ENCODE assay signal across 8 cellular contexts in the genomic region with DNA sequence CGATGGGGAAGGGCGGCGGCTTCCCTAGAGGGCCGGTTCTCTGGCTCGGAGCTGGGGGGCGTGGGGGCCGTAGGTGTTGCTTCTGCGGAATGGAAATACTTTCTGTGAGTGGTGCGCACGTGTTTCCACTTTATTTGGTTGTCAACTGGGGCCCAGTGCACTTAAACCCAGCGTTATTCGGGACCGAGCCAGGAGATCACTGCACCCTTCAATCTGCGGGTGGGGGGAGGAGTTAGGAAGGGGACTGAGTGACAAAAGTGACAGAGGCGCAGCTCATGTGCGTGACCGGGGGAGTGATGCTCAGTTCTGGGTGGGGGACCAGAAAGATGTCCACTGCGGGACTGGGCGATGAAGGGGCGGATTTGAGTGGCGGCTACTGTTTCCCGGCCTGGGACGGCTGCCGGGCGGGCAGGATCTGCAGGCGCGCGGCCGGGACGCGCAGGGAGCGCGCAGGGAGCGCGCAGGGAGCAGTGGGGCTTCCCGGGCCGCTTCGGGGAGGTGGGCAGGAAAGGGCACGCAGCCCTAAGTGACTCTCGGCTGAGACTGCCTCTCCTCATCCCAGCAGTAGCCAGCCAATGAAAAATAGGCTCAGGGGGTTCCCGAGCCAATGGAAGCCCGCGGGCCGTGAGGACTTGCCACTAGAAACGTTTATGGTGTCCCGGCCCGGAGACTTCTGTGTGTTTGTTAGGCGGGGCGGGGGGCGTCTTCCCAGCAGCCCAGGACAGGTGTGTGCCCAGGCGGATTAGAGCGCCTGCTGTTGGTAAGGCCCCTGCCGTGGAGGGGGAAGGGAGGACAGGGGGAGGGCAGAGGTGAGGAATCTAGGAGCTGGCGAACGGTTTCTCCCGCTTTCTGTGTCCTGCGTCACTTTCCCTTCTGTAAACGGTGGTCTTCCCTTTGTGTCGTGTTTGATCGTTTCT. TPM values are rescaled to one million over a fixed set of nuclear protein-coding genes. Genes with fewer than 3 reads are reported as not detected.
DNase-seq lines count a peak whose midpoint lies in the region; ATAC-seq and TF ChIP-seq lines count a peak whose summit lies in the region.

No MANE protein-coding gene starts in this region.

- H3K9me3 Mint-ChIP-seq in activated CD8-positive, alpha-beta T cell treated with anti-CD3 and anti-CD28 coated beads for 36 hours = no peaks in the 10 kb centered on the region

- no peak overlapping the region for H2BK15ac ChIP-seq in mesendoderm (replicated peaks; ENCODE audit: low read depth)

- peak overlapping the region; percentile 66 for H3K56ac ChIP-seq in mesendoderm (ENCODE audit: low read length)

- peak overlapping the region; percentile 76 for H3K4me2 ChIP-seq in mesendoderm (ENCODE audit: low read length)

- CTCF ChIA-PET in GM10248 (lab: Yijun Ruan, JAX) = no interaction called here
- CTCF ChIA-PET in activated CD8-positive, alpha-beta T cell treated with anti-CD3 and anti-CD28 coated beads for 36 hours (lab: Charles Lee) = interaction anchor here (0.9 to 2.8 kb wide), 5 partner anchors 22 to 245 kb away, joined by 3 to 10 read pairs (median 3); partner anchors contain the start of gene KDM7A

- peaks cover 7% of the 10 kb centered on the region for H3K36me3 Mint-ChIP-seq in activated CD8-positive, alpha-beta T cell treated with anti-CD3 and anti-CD28 coated beads for 36 hours (ENCODE audit: low read depth)

- no peaks in the 10 kb centered on the region for H3K79me2 ChIP-seq in mesendoderm (ENCODE audit: control insufficient read depth, insufficient read depth, low read length)

- H2BK5ac ChIP-seq in mesendoderm (ENCODE audit: low read length) = no peak overlapping the region

- H3K27me3 Mint-ChIP-seq in activated CD8-positive, alpha-beta T cell treated with anti-CD3 and anti-CD28 coated beads for 36 hours = no peaks in the 10 kb centered on the region

- no CpG with 5 or more reads among the region's 60 CpGs for WGBS in mesendoderm (ENCODE audit: extremely low coverage, insufficient coverage, low lambda C conversion rate)

- peak overlapping the region; percentile 98 for H3K27ac Mint-ChIP-seq in activated CD8-positive, alpha-beta T cell treated with anti-CD3 and anti-CD28 coated beads for 36 hours

- no peak overlapping the region for H4K5ac ChIP-seq in mesendoderm (ENCODE audit: low read length)

- no peak overlapping the region for H3K23ac ChIP-seq in mesendoderm (ENCODE audit: low read length)

- H3K27ac ChIP-seq in mesendoderm (ENCODE audit: low read depth, low read length) = no peak overlapping the region

- POLR2A ChIA-PET in GM10248 (lab: Yijun Ruan, JAX) = no interaction called here
- POLR2A ChIA-PET in activated CD8-positive, alpha-beta T cell treated with anti-CD3 and anti-CD28 coated beads for 36 hours (lab: Charles Lee) = interaction anchor here (1.3 to 4.1 kb wide), 6 partner anchors 11 to 247 kb away, joined by 3 to 48 read pairs (median 6); partner anchors contain the start of gene KDM7A

- peaks cover 7% of the 10 kb centered on the region for H3K4me1 ChIP-seq in mesendoderm (ENCODE audit: control insufficient read depth, low read depth, low read length)

- peak; percentile 38 for DNase-seq in GM10248 (ENCODE audit: extremely low spot score)
- DNase-seq in NCI-H2171 treated with DMSO at 0.1 percent for 48 hours (lab: John Stamatoyannopoulos, UW) = peak; percentile 97
- peak; percentile 87 for DNase-seq in activated CD8-positive, alpha-beta T cell treated with anti-CD3 and anti-CD28 coated beads for 36 hours
- peak; percentile 43 for DNase-seq in effector CD8-positive, alpha-beta T cell (lab: John Stamatoyannopoulos, UW)
- DNase-seq in mesendoderm = peak; percentile 92
- DNase-seq in stimulated activated CD8-positive, alpha-beta memory T cell treated with anti-CD3 and anti-CD28 coated beads, Interleukin-15, amount 100 ng/mL, for 48 hours (ENCODE audit: low read depth in 2 of 2) = peak; percentile 50 to 58
- no peak for DNase-seq in NCI-H226

- no peak overlapping the region for H2BK120ac ChIP-seq in mesendoderm (ENCODE audit: low read depth, low read length)

- peak overlapping the region; percentile 20 for H3K4me3 ChIP-seq in mesendoderm (ENCODE audit: low read length)

- peak overlapping the region; percentile 83 for H3K4me3 Mint-ChIP-seq in activated CD8-positive, alpha-beta T cell treated with anti-CD3 and anti-CD28 coated beads for 36 hours

- peaks cover 30% of the 10 kb centered on the region for H3K4me1 Mint-ChIP-seq in activated CD8-positive, alpha-beta T cell treated with anti-CD3 and anti-CD28 coated beads for 36 hours (ENCODE audit: low read depth)

- H3K79me1 ChIP-seq in mesendoderm (ENCODE audit: low read length) = no peaks in the 10 kb centered on the region

- peak overlapping the region; percentile 9 for H3K9ac ChIP-seq in mesendoderm (ENCODE audit: low read length)

- intact Hi-C loops in activated CD8-positive, alpha-beta T cell treated with anti-CD3 and anti-CD28 coated beads for 36 hours (cut with micrococcal nuclease) = loop anchor here (2.0 kb wide), 1 partner anchor 56 kb away; no protein-coding TSS in a partner anchor

- H3K4ac ChIP-seq in mesendoderm (ENCODE audit: low read depth, low read length) = no peak overlapping the region

- TF ChIP-seq CTCF in GM10248 (IDR thresholded peaks at IDR 0.05; ENCODE audit: control extremely low read depth, extremely low read depth, low read depth, missing control alignments) = no peak
- no peak for TF ChIP-seq CTCF in activated CD8-positive, alpha-beta T cell treated with anti-CD3 and anti-CD28 coated beads for 36 hours (IDR thresholded peaks at IDR 0.05)

- ATAC-seq in activated CD8-positive, alpha-beta T cell treated with anti-CD3 and anti-CD28 coated beads for 36 hours = peak; percentile 62
- ATAC-seq in HG02610 (IDR thresholded peaks at IDR 0.05; ENCODE audit: unreplicated experiment) = no peak

- no peaks in the 10 kb centered on the region for H3K36me3 ChIP-seq in mesendoderm (ENCODE audit: control insufficient read depth, insufficient read depth, low read length)

- no peaks in the 10 kb centered on the region for H3K27me3 ChIP-seq in mesendoderm (ENCODE audit: insufficient read depth, low read length, poor library complexity)

- no peak overlapping the region for H3K18ac ChIP-seq in mesendoderm (ENCODE audit: low read length)

- no peak overlapping the region for H4K8ac ChIP-seq in mesendoderm (ENCODE audit: low read depth, low read length)

- H2AK5ac ChIP-seq in mesendoderm (ENCODE audit: low read length) = no peak overlapping the region

RNA-seq across cellular contexts. Expression of gene KDM7A, which starts 54.3 kb away (rescaled TPM):
- 10 to 100 TPM; 21.1 to 22.9 TPM for total RNA-seq in activated CD8-positive, alpha-beta T cell treated with anti-CD3 and anti-CD28 coated beads for 36 hours
- 8.2 TPM for polyA plus RNA-seq in mesendoderm (2013, experiment 1 of 2)
- 9.2 TPM for polyA plus RNA-seq in mesendoderm (2013, experiment 2 of 2)
